Comparison of ENCODE assay signal across 15 cellular contexts in genomic region chr17:80422276-80422675, GRCh38. TPM values are rescaled to one million over a fixed set of nuclear protein-coding genes. Genes with fewer than 3 reads are reported as not detected.
A peak's percentile ranks its signal among the peaks of the same experiment; 100 is the strongest.
DNase-seq lines count a peak whose midpoint lies in the region; ATAC-seq and TF ChIP-seq lines count a peak whose summit lies in the region.
"Had no signal": no experiment of that assay in that cellular context is flagged by ENCODE, and none has a peak within 500 bp of the region (broad histone marks: within the 10 kb centered on the region; RNA-seq: fewer than 3 reads in every experiment).

No MANE protein-coding gene starts in this region.

- no peak overlapping the region for H3K27ac ChIP-seq in sigmoid colon

- TF ChIP-seq POLR2A in sigmoid colon (IDR thresholded peaks at IDR 0.05): no peak

- H3K9me3 ChIP-seq in sigmoid colon: no peaks in the 10 kb centered on the region

- no peaks in the 10 kb centered on the region for H3K9me3 Mint-ChIP-seq in chondrocyte (ENCODE audit: low read depth)

- WGBS in sigmoid colon, 2 donors: 66 to 90% methylated on average over 17 to 18 of the region's 18 CpGs

- H3K27ac Mint-ChIP-seq in chondrocyte (ENCODE audit: unreplicated experiment): no peak overlapping the region

- TF ChIP-seq EP300 in sigmoid colon (IDR thresholded peaks at IDR 0.05): no peak

- H3K36me3 Mint-ChIP-seq in chondrocyte (ENCODE audit: low read depth): peaks cover 5% of the 10 kb centered on the region

- no peak for ATAC-seq in GM19467 (IDR thresholded peaks at IDR 0.05; ENCODE audit: unreplicated experiment)
- ATAC-seq in GM19035 (IDR thresholded peaks at IDR 0.05; ENCODE audit: unreplicated experiment): no peak

- H3K36me3 ChIP-seq in sigmoid colon: peaks cover 0 to 30% (median 0%) of the 10 kb centered on the region in 4 donors

- H3K27me3 Mint-ChIP-seq in chondrocyte (ENCODE audit: low read depth): no peaks in the 10 kb centered on the region

- DNase-seq in NCI-H748 (lab: John Stamatoyannopoulos, UW; ENCODE audit: unreplicated experiment) (peak; percentile 29), NCI-H748 treated with DMSO at 0.1 percent for 48 hours (lab: John Stamatoyannopoulos, UW) (no peak), GM20000 (ENCODE audit: low spot score) (peak; percentile 2), chondrocyte (ENCODE audit: low spot score) (peak; percentile 86), sigmoid colon (peak; percentile 58), NCI-H146 treated with DMSO at 0.1 percent for 48 hours (lab: John Stamatoyannopoulos, UW; ENCODE audit: unreplicated experiment) (no peak)
- DNase-seq: DMS153, EL, HCEC 1CT, NCI-H1105 treated with DMSO at 0.1 percent for 48 hours, NCI-H187 treated with DMSO at 0.1 percent for 48 hours, NCI-H510A, SHP77 treated with DMSO at 0.1 percent for 48 hours had no signal

- H3K4me3 Mint-ChIP-seq in chondrocyte (ENCODE audit: unreplicated experiment): no peak overlapping the region

- TF ChIP-seq CTCF in GM20000 (IDR thresholded peaks at IDR 0.05; ENCODE audit: extremely low read depth, missing control alignments): no peak
- TF ChIP-seq CTCF in chondrocyte (IDR thresholded peaks at IDR 0.05): no peak
- no peak for TF ChIP-seq CTCF in sigmoid colon (IDR thresholded peaks at IDR 0.05)

- peaks cover 0 to 16% (median 11%) of the 10 kb centered on the region in 4 donors for H3K4me1 ChIP-seq in sigmoid colon

- no peaks in the 10 kb centered on the region for H3K27me3 ChIP-seq in sigmoid colon

- H3K4me1 Mint-ChIP-seq in chondrocyte (ENCODE audit: low read depth): peaks cover 4% of the 10 kb centered on the region

- no peak overlapping the region for H3K4me3 ChIP-seq in sigmoid colon

- intact Hi-C loops in sigmoid colon (cut with DNase I): no loop called here

RNA-seq across cellular contexts. Expression of gene ENDOV, which starts 7.3 kb away (rescaled TPM):
- total RNA-seq in chondrocyte: 22.8 to 32.5 TPM (median 27.0 TPM) in 3 replicates
- total RNA-seq in sigmoid colon: 10 to 100 TPM in 3 of 4 donors, 1 to 10 TPM in 1; 9.5 to 23.5 (median 16.7) TPM
- polyA plus RNA-seq in sigmoid colon: 10 to 100 TPM; 14.1 to 18.6 (median 17.4) TPM

RNA-seq across cellular contexts. Expression of gene NPTX1, which starts 54.1 kb away (rescaled TPM):
- total RNA-seq in chondrocyte: 16.1 to 20.3 TPM (median 16.5 TPM) in 3 replicates
- 10 to 100 TPM; 36.9 to 67.3 (median 46.0) TPM for total RNA-seq in sigmoid colon
- 1 to 10 TPM in 1 of 3 donors, under 1 TPM in 2; 0.60 to 1.9 (median 0.69) TPM for polyA plus RNA-seq in sigmoid colon

Comparison
In these comparisons a context has a peak if more than half of its experiments do, and no peak if none do; other contexts are left out.
1. DNase-seq: peak in NCI-H748 (single experiment), GM20000 (single experiment), chondrocyte (single experiment) and sigmoid colon (single experiment); none in NCI-H748 treated with DMSO at 0.1 percent for 48 hours (single experiment) and NCI-H146 treated with DMSO at 0.1 percent for 48 hours (single experiment).